Comparison of ENCODE assay signal across 12 cellular contexts in genomic region chr12:57815177-57816000, GRCh38. TPM values are rescaled to one million over a fixed set of nuclear protein-coding genes. Genes with fewer than 3 reads are reported as not detected.
DNase-seq lines count a peak whose midpoint lies in the region; ATAC-seq and TF ChIP-seq lines count a peak whose summit lies in the region.
"Had no signal": no experiment of that assay in that cellular context is flagged by ENCODE, and none has a peak within 500 bp of the region (broad histone marks: within the 10 kb centered on the region; RNA-seq: fewer than 3 reads in every experiment).

No MANE protein-coding gene starts in this region.

- H3K4me1 Mint-ChIP-seq in activated naive CD8-positive, alpha-beta T cell (ENCODE audit: low read depth), result peaks cover 6% of the 10 kb centered on the region
- no peaks in the 10 kb centered on the region for H3K4me1 Mint-ChIP-seq in activated naive CD8-positive, alpha-beta T cell treated with anti-CD3 and anti-CD28 coated beads, Interleukin-2, amount 50 U/mL, for 24 hours

- whole genome bisulfite sequencing in psoas muscle, 3 donors, result 68 to 80% (median 68%) methylated on average over 13 of the region's 13 CpGs

- no peak for DNase-seq in activated naive CD8-positive, alpha-beta T cell treated with anti-CD3 and anti-CD28 coated beads, Interleukin-2, amount 50 U/mL, for 24 hours
- peak; percentile 95 for DNase-seq in NCI-H2107 treated with DMSO at 0.1 percent for 48 hours (lab: John Stamatoyannopoulos, UW; ENCODE audit: unreplicated experiment)
- DNase-seq in cerebellar cortex (ENCODE audit: low spot score), result peak; percentile 66
- no peak for DNase-seq in psoas muscle
- DNase-seq in SK-N-DZ (ENCODE audit: low spot score), result no peak
- DNase-seq: activated T-cell treated with anti-CD3 and anti-CD28 coated beads, Interleukin-2, amount 50 U/mL, for 24 hours; AML-193; immature natural killer cell; occipital lobe had no signal

- H3K27me3 Mint-ChIP-seq in activated naive CD8-positive, alpha-beta T cell, result no peaks in the 10 kb centered on the region
- H3K27me3 Mint-ChIP-seq in activated naive CD8-positive, alpha-beta T cell treated with anti-CD3 and anti-CD28 coated beads, Interleukin-2, amount 50 U/mL, for 24 hours, result no peaks in the 10 kb centered on the region
- H3K27me3 Mint-ChIP-seq: activated T-cell treated with anti-CD3 and anti-CD28 coated beads, Interleukin-2, amount 50 U/mL, for 24 hours had no signal

- peak overlapping the region; percentile 50 for H3K27ac Mint-ChIP-seq in activated naive CD8-positive, alpha-beta T cell
- H3K27ac Mint-ChIP-seq in activated naive CD8-positive, alpha-beta T cell treated with anti-CD3 and anti-CD28 coated beads, Interleukin-2, amount 50 U/mL, for 24 hours, result no peak overlapping the region
- H3K27ac Mint-ChIP-seq: activated T-cell treated with anti-CD3 and anti-CD28 coated beads, Interleukin-2, amount 50 U/mL, for 24 hours had no signal

- ATAC-seq in activated naive CD8-positive, alpha-beta T cell treated with anti-CD3 and anti-CD28 coated beads, Interleukin-2, amount 50 U/mL, for 24 hours, result no peak
- ATAC-seq in psoas muscle (peak in 2 of 4 donors; percentile 5 to 11), HG02852 (IDR thresholded peaks at IDR 0.05; ENCODE audit: unreplicated experiment) (no peak), GM18511 (IDR thresholded peaks at IDR 0.05; ENCODE audit: unreplicated experiment) (no peak)

- H3K4me1 ChIP-seq in psoas muscle, result peaks cover 24% of the 10 kb centered on the region

- no peaks in the 10 kb centered on the region for H3K27me3 ChIP-seq in psoas muscle (ENCODE audit: insufficient read depth in 3 of 3, low read length in 2 of 3)

- no peaks in the 10 kb centered on the region for H3K9me3 ChIP-seq in psoas muscle

- H3K9me3 Mint-ChIP-seq in activated naive CD8-positive, alpha-beta T cell (ENCODE audit: low read depth), result no peaks in the 10 kb centered on the region
- H3K9me3 Mint-ChIP-seq in activated naive CD8-positive, alpha-beta T cell treated with anti-CD3 and anti-CD28 coated beads, Interleukin-2, amount 50 U/mL, for 24 hours, result no peaks in the 10 kb centered on the region
- H3K9me3 Mint-ChIP-seq: activated T-cell treated with anti-CD3 and anti-CD28 coated beads, Interleukin-2, amount 50 U/mL, for 24 hours; immature natural killer cell had no signal

- H3K36me3 Mint-ChIP-seq in activated naive CD8-positive, alpha-beta T cell, result peaks cover 2% of the 10 kb centered on the region
- H3K36me3 Mint-ChIP-seq in activated naive CD8-positive, alpha-beta T cell treated with anti-CD3 and anti-CD28 coated beads, Interleukin-2, amount 50 U/mL, for 24 hours (ENCODE audit: low read depth), result no peaks in the 10 kb centered on the region

- no peak for TF ChIP-seq CTCF in psoas muscle (IDR thresholded peaks at IDR 0.05)

- peak overlapping the region; percentile 38 for H3K27ac ChIP-seq in psoas muscle

- H3K36me3 ChIP-seq in psoas muscle (ENCODE audit: insufficient read depth in 1 of 2, low read depth in 1 of 2), result peaks cover 0 to 58% of the 10 kb centered on the region in 2 donors

- peak overlapping the region; percentile 69 for H3K4me3 Mint-ChIP-seq in activated naive CD8-positive, alpha-beta T cell
- H3K4me3 Mint-ChIP-seq in activated naive CD8-positive, alpha-beta T cell treated with anti-CD3 and anti-CD28 coated beads, Interleukin-2, amount 50 U/mL, for 24 hours, result no peak overlapping the region
- H3K4me3 Mint-ChIP-seq: activated T-cell treated with anti-CD3 and anti-CD28 coated beads, Interleukin-2, amount 50 U/mL, for 24 hours; immature natural killer cell had no signal

- intact Hi-C loops in psoas muscle (cut with DNase I), result no loop called here

- no peak overlapping the region for H3K4me3 ChIP-seq in psoas muscle

RNA-seq across cellular contexts. Expression of gene AVIL, which starts 3.1 kb away (rescaled TPM):
- total RNA-seq in psoas muscle, result 1 to 10 TPM; 1.9 to 7.5 (median 4.7) TPM
- 1 to 10 TPM in 2 of 3 donors, under 1 TPM in 1; 0.94 to 4.6 (median 1.8) TPM for polyA plus RNA-seq in psoas muscle
- polyA plus RNA-seq in SK-N-DZ (2014; cell fraction: cytosol; rRNA removed), result 0.63 and 1.1 TPM in 2 replicates
- 4.4 and 4.9 TPM in 2 replicates for polyA plus RNA-seq in SK-N-DZ (2014; cell fraction: nucleus; rRNA removed)

RNA-seq across cellular contexts. Expression of gene CTDSP2, which starts 31.1 kb away (rescaled TPM):
- total RNA-seq in psoas muscle, result 10 to 100 TPM; 71.3 to 91.8 (median 80.0) TPM
- polyA plus RNA-seq in psoas muscle, result 10 to 100 TPM; 13.9 to 64.7 (median 44.5) TPM
- polyA plus RNA-seq in SK-N-DZ (2014; cell fraction: cytosol; rRNA removed), result 43.8 and 49.4 TPM in 2 replicates
- 45.8 and 57.4 TPM in 2 replicates for polyA plus RNA-seq in SK-N-DZ (2014; cell fraction: nucleus; rRNA removed)

RNA-seq across cellular contexts. Expression of gene TSFM, which starts 32.8 kb away (rescaled TPM):
- total RNA-seq in psoas muscle, result 10 to 100 TPM; 31.5 to 52.8 (median 50.2) TPM
- 10 to 100 TPM; 39.5 to 74.3 (median 59.2) TPM for polyA plus RNA-seq in psoas muscle
- polyA plus RNA-seq in SK-N-DZ (2014; cell fraction: cytosol; rRNA removed), result 69.4 and 76.1 TPM in 2 replicates
- 49.0 and 61.3 TPM in 2 replicates for polyA plus RNA-seq in SK-N-DZ (2014; cell fraction: nucleus; rRNA removed)

RNA-seq across cellular contexts. Expression of gene EEF1AKMT3, which starts 43.0 kb away (rescaled TPM):
- total RNA-seq in psoas muscle, result 1 to 10 TPM in 3 of 4 donors, under 1 TPM in 1; 0.89 to 1.9 (median 1.4) TPM
- 1 to 10 TPM in 1 of 3 donors, under 1 TPM in 2; 0.62 to 2.0 (median 0.66) TPM for polyA plus RNA-seq in psoas muscle
- polyA plus RNA-seq in SK-N-DZ (2014; cell fraction: cytosol; rRNA removed), result 4.9 and 7.5 TPM in 2 replicates
- polyA plus RNA-seq in SK-N-DZ (2014; cell fraction: nucleus; rRNA removed), result 6.4 and 10.0 TPM in 2 replicates

RNA-seq across cellular contexts. Expression of gene METTL1, which starts 43.5 kb away (rescaled TPM):
- total RNA-seq in psoas muscle, result 10 to 100 TPM; 24.3 to 56.5 (median 30.4) TPM
- 10 to 100 TPM; 18.8 to 80.9 (median 19.0) TPM for polyA plus RNA-seq in psoas muscle
- polyA plus RNA-seq in SK-N-DZ (2014; cell fraction: cytosol; rRNA removed), result 9.8 and 11.7 TPM in 2 replicates
- 19.3 and 31.1 TPM in 2 replicates for polyA plus RNA-seq in SK-N-DZ (2014; cell fraction: nucleus; rRNA removed)

Comparison
In these comparisons a context has a peak if more than half of its experiments do, and no peak if none do; other contexts are left out.
1. DNase-seq: peak in NCI-H2107 treated with DMSO at 0.1 percent for 48 hours (single experiment) and cerebellar cortex (single experiment); none in activated naive CD8-positive, alpha-beta T cell treated with anti-CD3 and anti-CD28 coated beads, Interleukin-2, amount 50 U/mL, for 24 hours (single experiment), psoas muscle (0 of 2) and SK-N-DZ (single experiment).